ENCODE assay signal across 13 cellular contexts in genomic region chr6:139588734-139589418, GRCh38.
A peak's percentile ranks its signal among the peaks of the same experiment; 100 is the strongest.
DNase-seq lines count a peak whose midpoint lies in the region; ATAC-seq, FAIRE-seq and TF ChIP-seq lines count a peak whose summit lies in the region.
"Had no signal": no experiment of that assay in that cellular context is flagged by ENCODE, and none has a peak within 500 bp of the region (broad histone marks: within the 10 kb centered on the region; RNA-seq: fewer than 3 reads in every experiment).

No MANE protein-coding gene starts in this region.

- peak; percentile 94 for FAIRE-seq in colon (lab: Jason Lieb, UNC)

- no peaks in the 10 kb centered on the region for H3K9me3 ChIP-seq in left ventricle myocardium inferior (replicated peaks)

- in situ Hi-C loops in Caki2 (cut with HindIII; ENCODE audit: low pct_unique_long_range_greater_than_20kb, low sequenced_read_pairs): no loop called here

- DNase-seq in Caki2 (ENCODE audit: low read depth) (peak; percentile 23), NCI-H226 (peak; percentile 54), osteocyte (ENCODE audit: extremely low spot score, unreplicated experiment) (no peak), retina (no peak), left ventricle myocardium inferior (no peak)
- DNase-seq: CD8-positive, alpha-beta memory T cell; foreskin keratinocyte; KG1 had no signal

- ATAC-seq in HG03442 (IDR thresholded peaks at IDR 0.05; ENCODE audit: unreplicated experiment) (no peak), GM18867 (IDR thresholded peaks at IDR 0.05; ENCODE audit: unreplicated experiment) (no peak)
- ATAC-seq: foreskin keratinocyte had no signal

- H3K27me3 ChIP-seq in left ventricle myocardium inferior (ENCODE audit: low read depth): no peaks in the 10 kb centered on the region
- H3K27me3 ChIP-seq: foreskin keratinocyte had no signal

- peak overlapping the region; percentile 93 for H3K27ac Mint-ChIP-seq in osteocyte (ENCODE audit: unreplicated experiment)
- H3K27ac Mint-ChIP-seq: activated T-helper 1 cell treated with anti-CD3 and anti-CD28 coated beads, Interleukin-12 subunit alpha, Interleukin-12 subunit beta, Interleukin-2, Interleukin-4 antibody, amounts not matched to agents 30 ng/mL and 10 ng/mL and 1 ng/mL, durations not matched to agents 14 hours and 24 hours and 36 hours; CD8-positive, alpha-beta memory T cell had no signal

- no peaks in the 10 kb centered on the region for H3K36me3 Mint-ChIP-seq in osteocyte (ENCODE audit: unreplicated experiment)
- H3K36me3 Mint-ChIP-seq: CD8-positive, alpha-beta memory T cell had no signal

- peaks cover 51% of the 10 kb centered on the region for H3K4me1 Mint-ChIP-seq in osteocyte (ENCODE audit: unreplicated experiment)

- no peaks in the 10 kb centered on the region for H3K27me3 Mint-ChIP-seq in osteocyte (ENCODE audit: unreplicated experiment)

- H3K27ac ChIP-seq in left ventricle myocardium inferior (replicated peaks): no peak overlapping the region
- H3K27ac ChIP-seq: foreskin keratinocyte had no signal

- H3K4me1 ChIP-seq in left ventricle myocardium inferior: peaks cover 40% of the 10 kb centered on the region

- H3K4me3 Mint-ChIP-seq in osteocyte (ENCODE audit: unreplicated experiment): no peak overlapping the region
- H3K4me3 Mint-ChIP-seq: activated T-helper 1 cell treated with anti-CD3 and anti-CD28 coated beads, Interleukin-12 subunit alpha, Interleukin-12 subunit beta, Interleukin-2, Interleukin-4 antibody, amounts not matched to agents 30 ng/mL and 10 ng/mL and 1 ng/mL, durations not matched to agents 14 hours and 24 hours and 36 hours; CD8-positive, alpha-beta memory T cell; neural crest cell had no signal

- no peaks in the 10 kb centered on the region for H3K36me3 ChIP-seq in left ventricle myocardium inferior

- intact Hi-C loops in left ventricle myocardium inferior (cut with micrococcal nuclease): no loop called here

- no peak overlapping the region for H3K4me3 ChIP-seq in left ventricle myocardium inferior

- no peaks in the 10 kb centered on the region for H3K9me3 Mint-ChIP-seq in osteocyte (ENCODE audit: unreplicated experiment)
- H3K9me3 Mint-ChIP-seq: activated T-helper 1 cell treated with anti-CD3 and anti-CD28 coated beads, Interleukin-12 subunit alpha, Interleukin-12 subunit beta, Interleukin-2, Interleukin-4 antibody, amounts not matched to agents 30 ng/mL and 10 ng/mL and 1 ng/mL, durations not matched to agents 14 hours and 24 hours and 36 hours; CD8-positive, alpha-beta memory T cell; neural crest cell had no signal

- TF ChIP-seq CTCF in osteocyte (IDR thresholded peaks at IDR 0.05): no peak
- TF ChIP-seq CTCF in left ventricle myocardium inferior (IDR thresholded peaks at IDR 0.05; ENCODE audit: borderline replicate concordance): no peak

Comparison
In these comparisons a context has a peak if more than half of its experiments do, and no peak if none do; other contexts are left out.
1. DNase-seq: peak in Caki2 (single experiment) and NCI-H226 (single experiment); none in osteocyte (single experiment), retina (single experiment) and left ventricle myocardium inferior (single experiment).